Comparison of ENCODE assay signal across 1 cellular context in the genomic region with DNA sequence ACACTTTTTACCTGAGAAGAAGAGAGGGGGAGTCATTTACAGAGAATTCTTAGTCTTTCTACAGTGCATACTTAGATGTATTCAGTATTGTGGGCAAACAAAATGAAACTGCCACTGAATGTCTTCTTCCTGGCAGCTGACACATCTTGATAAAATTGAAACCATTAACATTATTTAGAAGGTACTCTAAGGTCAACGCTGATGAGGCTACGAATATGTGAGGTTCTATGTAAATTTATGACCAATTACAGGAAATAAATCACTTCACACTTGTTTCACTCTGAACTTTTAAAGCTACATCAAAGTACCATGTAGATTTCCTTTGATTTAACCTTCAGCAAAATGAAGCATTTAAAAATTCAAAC.
TF ChIP-seq lines count a peak whose summit lies in the region.

No MANE protein-coding gene starts in this region.

TF ChIP-seq in GM12878, 131 proteins besides CTCF, POLR2A, EP300 and RAD21 (continued from another document):
- TF ChIP-seq ZBTB11 (CRISPR knock-in tag; IDR thresholded peaks at IDR 0.05), result no peak
- TF ChIP-seq FOXK2 (IDR thresholded peaks at IDR 0.05), result no peak
- TF ChIP-seq MXI1 (IDR thresholded peaks at IDR 0.05; ENCODE audit: low read depth, low read length), result no peak; the same call in 1 of the 2 replicates
- TF ChIP-seq MTA2 (IDR thresholded peaks at IDR 0.05; ENCODE audit: low read depth), result peak; percentile 78
- peak; percentile 14; the same call in 1 of the 2 replicates for TF ChIP-seq GABPA (IDR thresholded peaks at IDR 0.05; ENCODE audit: low read depth)
- no peak for TF ChIP-seq HDAC6 (IDR thresholded peaks at IDR 0.05; ENCODE audit: unreplicated experiment)
- no peak for TF ChIP-seq EED (IDR thresholded peaks at IDR 0.05; ENCODE audit: low read depth)
- TF ChIP-seq SREBF1 (IDR thresholded peaks at IDR 0.05; ENCODE audit: low read length), result 0 out of 2 replicates have a peak, but pooled peaks have one; percentile 72
- TF ChIP-seq ATF7 (IDR thresholded peaks at IDR 0.05; ENCODE audit: low read depth), result peak; percentile 74
- TF ChIP-seq IRF3 (IDR thresholded peaks at IDR 0.05), result no peak
- TF ChIP-seq DPF2 (IDR thresholded peaks at IDR 0.05), result no peak; the same call in 1 of the 2 replicates
- peak; percentile 32 for TF ChIP-seq SKIL (IDR thresholded peaks at IDR 0.05; ENCODE audit: low read depth, poor library complexity, severe bottlenecking)
- no peak for TF ChIP-seq JUND (IDR thresholded peaks at IDR 0.05; ENCODE audit: low read depth, low read length)
- TF ChIP-seq E4F1 (IDR thresholded peaks at IDR 0.05; ENCODE audit: borderline replicate concordance, partially characterized antibody), result no peak
- TF ChIP-seq, protein P1, sequence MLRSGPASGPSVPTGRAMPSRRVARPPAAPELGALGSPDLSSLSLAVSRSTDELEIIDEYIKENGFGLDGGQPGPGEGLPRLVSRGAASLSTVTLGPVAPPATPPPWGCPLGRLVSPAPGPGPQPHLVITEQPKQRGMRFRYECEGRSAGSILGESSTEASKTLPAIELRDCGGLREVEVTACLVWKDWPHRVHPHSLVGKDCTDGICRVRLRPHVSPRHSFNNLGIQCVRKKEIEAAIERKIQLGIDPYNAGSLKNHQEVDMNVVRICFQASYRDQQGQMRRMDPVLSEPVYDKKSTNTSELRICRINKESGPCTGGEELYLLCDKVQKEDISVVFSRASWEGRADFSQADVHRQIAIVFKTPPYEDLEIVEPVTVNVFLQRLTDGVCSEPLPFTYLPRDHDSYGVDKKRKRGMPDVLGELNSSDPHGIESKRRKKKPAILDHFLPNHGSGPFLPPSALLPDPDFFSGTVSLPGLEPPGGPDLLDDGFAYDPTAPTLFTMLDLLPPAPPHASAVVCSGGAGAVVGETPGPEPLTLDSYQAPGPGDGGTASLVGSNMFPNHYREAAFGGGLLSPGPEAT (IDR thresholded peaks at IDR 0.05; ENCODE audit: low read depth), result peak; percentile 49
- TF ChIP-seq, protein P2, sequence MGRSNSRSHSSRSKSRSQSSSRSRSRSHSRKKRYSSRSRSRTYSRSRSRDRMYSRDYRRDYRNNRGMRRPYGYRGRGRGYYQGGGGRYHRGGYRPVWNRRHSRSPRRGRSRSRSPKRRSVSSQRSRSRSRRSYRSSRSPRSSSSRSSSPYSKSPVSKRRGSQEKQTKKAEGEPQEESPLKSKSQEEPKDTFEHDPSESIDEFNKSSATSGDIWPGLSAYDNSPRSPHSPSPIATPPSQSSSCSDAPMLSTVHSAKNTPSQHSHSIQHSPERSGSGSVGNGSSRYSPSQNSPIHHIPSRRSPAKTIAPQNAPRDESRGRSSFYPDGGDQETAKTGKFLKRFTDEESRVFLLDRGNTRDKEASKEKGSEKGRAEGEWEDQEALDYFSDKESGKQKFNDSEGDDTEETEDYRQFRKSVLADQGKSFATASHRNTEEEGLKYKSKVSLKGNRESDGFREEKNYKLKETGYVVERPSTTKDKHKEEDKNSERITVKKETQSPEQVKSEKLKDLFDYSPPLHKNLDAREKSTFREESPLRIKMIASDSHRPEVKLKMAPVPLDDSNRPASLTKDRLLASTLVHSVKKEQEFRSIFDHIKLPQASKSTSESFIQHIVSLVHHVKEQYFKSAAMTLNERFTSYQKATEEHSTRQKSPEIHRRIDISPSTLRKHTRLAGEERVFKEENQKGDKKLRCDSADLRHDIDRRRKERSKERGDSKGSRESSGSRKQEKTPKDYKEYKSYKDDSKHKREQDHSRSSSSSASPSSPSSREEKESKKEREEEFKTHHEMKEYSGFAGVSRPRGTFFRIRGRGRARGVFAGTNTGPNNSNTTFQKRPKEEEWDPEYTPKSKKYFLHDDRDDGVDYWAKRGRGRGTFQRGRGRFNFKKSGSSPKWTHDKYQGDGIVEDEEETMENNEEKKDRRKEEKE (IDR thresholded peaks at IDR 0.05), result no peak
- no peak for TF ChIP-seq SUZ12 (IDR thresholded peaks at IDR 0.05; ENCODE audit: unreplicated experiment)
- peak in 1 of 2 experiments; percentile 14; a peak in 1 of 4 replicates for TF ChIP-seq CEBPB (IDR thresholded peaks at IDR 0.05; ENCODE audit: borderline replicate concordance in 1 of 2, low read depth in 2 of 2, low read length in 2 of 2)
- TF ChIP-seq USF1 (IDR thresholded peaks at IDR 0.05; ENCODE audit: borderline replicate concordance, extremely low read length, insufficient read depth, low read depth, low read length), result no peak
- TF ChIP-seq, protein P3, sequence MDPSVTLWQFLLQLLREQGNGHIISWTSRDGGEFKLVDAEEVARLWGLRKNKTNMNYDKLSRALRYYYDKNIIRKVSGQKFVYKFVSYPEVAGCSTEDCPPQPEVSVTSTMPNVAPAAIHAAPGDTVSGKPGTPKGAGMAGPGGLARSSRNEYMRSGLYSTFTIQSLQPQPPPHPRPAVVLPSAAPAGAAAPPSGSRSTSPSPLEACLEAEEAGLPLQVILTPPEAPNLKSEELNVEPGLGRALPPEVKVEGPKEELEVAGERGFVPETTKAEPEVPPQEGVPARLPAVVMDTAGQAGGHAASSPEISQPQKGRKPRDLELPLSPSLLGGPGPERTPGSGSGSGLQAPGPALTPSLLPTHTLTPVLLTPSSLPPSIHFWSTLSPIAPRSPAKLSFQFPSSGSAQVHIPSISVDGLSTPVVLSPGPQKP (IDR thresholded peaks at IDR 0.05; ENCODE audit: low read depth, low read length), result no peak
- no peak for TF ChIP-seq ZSCAN29 (IDR thresholded peaks at IDR 0.05)
- TF ChIP-seq SIX5 (IDR thresholded peaks at IDR 0.05; ENCODE audit: low read depth, low read length, severe bottlenecking), result no peak
- TF ChIP-seq CHD4 (IDR thresholded peaks at IDR 0.05), result no peak
- TF ChIP-seq RFX5 (IDR thresholded peaks at IDR 0.05; ENCODE audit: low read depth, low read length), result no peak
- TF ChIP-seq MYC (IDR thresholded peaks at IDR 0.05; ENCODE audit: insufficient read depth, insufficient read length, insufficient replicate concordance, low read length, severe bottlenecking), result no peak
- TF ChIP-seq ASH2L (IDR thresholded peaks at IDR 0.05; ENCODE audit: borderline replicate concordance, low read depth), result no peak
- TF ChIP-seq BHLHE40 (IDR thresholded peaks at IDR 0.05; ENCODE audit: borderline replicate concordance in 1 of 2, low read depth in 2 of 2, low read length in 1 of 2), result peak; percentile 48 to 74; a peak in 3 of 4 replicates
- no peak for TF ChIP-seq ZNF622 (IDR thresholded peaks at IDR 0.05)
- no peak for TF ChIP-seq STAT3 (IDR thresholded peaks at IDR 0.05; ENCODE audit: low read depth, low read length)
- no peak for TF ChIP-seq NFYA (IDR thresholded peaks at IDR 0.05; ENCODE audit: borderline replicate concordance, low read depth, low read length)
- TF ChIP-seq, protein P4, sequence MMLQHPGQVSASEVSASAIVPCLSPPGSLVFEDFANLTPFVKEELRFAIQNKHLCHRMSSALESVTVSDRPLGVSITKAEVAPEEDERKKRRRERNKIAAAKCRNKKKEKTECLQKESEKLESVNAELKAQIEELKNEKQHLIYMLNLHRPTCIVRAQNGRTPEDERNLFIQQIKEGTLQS (IDR thresholded peaks at IDR 0.05; ENCODE audit: borderline replicate concordance, extremely low read depth, low read depth, low read length), result no peak
- 0 out of 2 replicates have a peak, but pooled peaks have one; percentile 33 for TF ChIP-seq ESRRA (IDR thresholded peaks at IDR 0.05; ENCODE audit: low read length)
- TF ChIP-seq RUNX3 (IDR thresholded peaks at IDR 0.05; ENCODE audit: low read length), result peak; percentile 67
- TF ChIP-seq ZNF24 (IDR thresholded peaks at IDR 0.05), result peak; percentile 70; the same call in 1 of the 2 replicates
- TF ChIP-seq TBL1XR1 (IDR thresholded peaks at IDR 0.05; ENCODE audit: low read depth, low read length), result 0 out of 2 replicates have a peak, but pooled peaks have one; percentile 68
- peak; percentile 48; the same call in 1 of the 2 replicates for TF ChIP-seq CREB1 (IDR thresholded peaks at IDR 0.05; ENCODE audit: low read depth)
- TF ChIP-seq ZNF217 (IDR thresholded peaks at IDR 0.05), result peak; percentile 87; the same call in 1 of the 2 replicates
- TF ChIP-seq BRCA1 (IDR thresholded peaks at IDR 0.05; ENCODE audit: low read depth, low read length), result no peak
- TF ChIP-seq, protein P5, sequence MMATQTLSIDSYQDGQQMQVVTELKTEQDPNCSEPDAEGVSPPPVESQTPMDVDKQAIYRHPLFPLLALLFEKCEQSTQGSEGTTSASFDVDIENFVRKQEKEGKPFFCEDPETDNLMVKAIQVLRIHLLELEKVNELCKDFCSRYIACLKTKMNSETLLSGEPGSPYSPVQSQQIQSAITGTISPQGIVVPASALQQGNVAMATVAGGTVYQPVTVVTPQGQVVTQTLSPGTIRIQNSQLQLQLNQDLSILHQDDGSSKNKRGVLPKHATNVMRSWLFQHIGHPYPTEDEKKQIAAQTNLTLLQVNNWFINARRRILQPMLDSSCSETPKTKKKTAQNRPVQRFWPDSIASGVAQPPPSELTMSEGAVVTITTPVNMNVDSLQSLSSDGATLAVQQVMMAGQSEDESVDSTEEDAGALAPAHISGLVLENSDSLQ (IDR thresholded peaks at IDR 0.05), result peak; percentile 65; the same call in 1 of the 2 replicates
